ENCODE assay signal across 13 cellular contexts in the genomic region with DNA sequence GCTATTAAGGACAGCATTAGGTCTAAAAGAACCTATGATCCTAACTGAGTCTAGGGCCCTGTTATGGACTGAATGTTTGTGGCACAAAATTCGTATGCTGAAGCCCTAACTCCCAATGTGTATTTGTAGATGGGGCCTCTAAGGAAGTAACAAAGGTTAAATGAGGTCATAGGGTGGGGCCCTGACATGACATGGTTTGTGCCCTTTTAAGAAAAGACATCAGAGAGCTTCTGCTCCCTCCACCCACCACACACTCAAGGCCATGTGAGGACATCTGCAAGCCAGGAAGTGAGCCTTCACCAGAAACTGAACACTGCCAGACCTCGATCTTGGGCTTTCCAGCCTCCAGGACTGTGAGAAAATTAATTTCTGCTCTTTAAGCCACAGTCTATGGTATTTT. TPM values are rescaled to one million over a fixed set of nuclear protein-coding genes. Genes with fewer than 3 reads are reported as not detected.
DNase-seq lines count a peak whose midpoint lies in the region; ATAC-seq and TF ChIP-seq lines count a peak whose summit lies in the region.
"Had no signal": no experiment of that assay in that cellular context is flagged by ENCODE, and none has a peak within 500 bp of the region (broad histone marks: within the 10 kb centered on the region; RNA-seq: fewer than 3 reads in every experiment).

No MANE protein-coding gene starts in this region.

- H3K27ac ChIP-seq in KMS-11 = peak overlapping the region; percentile 33
- H3K27ac ChIP-seq in SU-DHL-6 (ENCODE audit: low read depth, low read length) = peak overlapping the region; percentile 59
- H3K27ac ChIP-seq: brain microvascular endothelial cell, neutrophil had no signal

- no peaks in the 10 kb centered on the region for H3K27me3 ChIP-seq in KMS-11 (ENCODE audit: insufficient read depth, low read depth)
- no peaks in the 10 kb centered on the region for H3K27me3 ChIP-seq in SU-DHL-6 (ENCODE audit: low read length)
- H3K27me3 ChIP-seq: brain microvascular endothelial cell, neutrophil had no signal

- TF ChIP-seq CTCF in KMS-11 (conservative IDR thresholded peaks at IDR 0.05; ENCODE audit: low read depth, low read length) (no peak), SU-DHL-6 (IDR thresholded peaks at IDR 0.05; ENCODE audit: insufficient read depth, low read length, poor library complexity, severe bottlenecking) (no peak), mucosa of descending colon (IDR thresholded peaks at IDR 0.05) (no peak)

- peaks cover 19% of the 10 kb centered on the region for H3K79me2 ChIP-seq in KMS-11 (ENCODE audit: insufficient read depth, low read depth)
- peaks cover under 1% of the 10 kb centered on the region; the same call in 1 of the 2 replicates for H3K79me2 ChIP-seq in SU-DHL-6 (ENCODE audit: insufficient read depth, low read length)

- H2AFZ ChIP-seq in KMS-11 (ENCODE audit: low read depth) (no peak overlapping the region), SU-DHL-6 (ENCODE audit: low read depth, low read length, severe bottlenecking) (no peak overlapping the region)

- intact Hi-C loops in mucosa of descending colon (cut with DNase I, micrococcal nuclease) = no loop called here

- H3K4me2 ChIP-seq in KMS-11 = peak overlapping the region; percentile 28; the same call in 1 of the 2 replicates
- peak overlapping the region; percentile 5 for H3K4me2 ChIP-seq in SU-DHL-6 (ENCODE audit: low read depth, low read length, poor library complexity, severe bottlenecking)

- H4K20me1 ChIP-seq in KMS-11 (ENCODE audit: insufficient read depth) = no peaks in the 10 kb centered on the region
- no peaks in the 10 kb centered on the region for H4K20me1 ChIP-seq in SU-DHL-6 (ENCODE audit: low read depth, low read length)

- no peak overlapping the region for H3K4me3 ChIP-seq in KMS-11 (IDR thresholded peaks at IDR 0.05; ENCODE audit: insufficient read depth, low read depth, low read length)
- no peak overlapping the region for H3K4me3 ChIP-seq in SU-DHL-6 (ENCODE audit: insufficient read depth, low read length, poor library complexity, severe bottlenecking)
- H3K4me3 ChIP-seq in mucosa of descending colon = no peak overlapping the region

- peak; percentile 50 for DNase-seq in SKM-1 treated with dmso at 0.1 percent for 144 hours (lab: John Stamatoyannopoulos, UW; ENCODE audit: unreplicated experiment)
- DNase-seq in SKM-1 (lab: John Stamatoyannopoulos, UW; ENCODE audit: unreplicated experiment) = no peak
- no peak for DNase-seq in mucosa of descending colon
- no peak for DNase-seq in activated CD4-positive, CD25-positive, alpha-beta regulatory T cell treated with anti-CD3 and anti-CD28 coated beads, Interleukin-2, amount 50 U/mL, for 72 hours
- DNase-seq in GM03348 (ENCODE audit: low spot score) = no peak
- DNase-seq: activated B cell treated with CpG ODN at 0.5 μM for 24 hours, brain microvascular endothelial cell, NCI-H2171, SW 1271 had no signal

- no peaks in the 10 kb centered on the region for H3K9me3 ChIP-seq in SU-DHL-6 (ENCODE audit: insufficient read depth, low read length)
- H3K9me3 ChIP-seq in mucosa of descending colon = peaks cover 3% of the 10 kb centered on the region
- H3K9me3 ChIP-seq: neutrophil had no signal

- H3K9me2 ChIP-seq in SU-DHL-6 (replicated peaks; ENCODE audit: insufficient read depth, low read length) = no peaks in the 10 kb centered on the region

- H3F3A ChIP-seq in SU-DHL-6 (ENCODE audit: insufficient read depth) = peaks cover 37% of the 10 kb centered on the region

- H3K36me3 ChIP-seq in KMS-11 (ENCODE audit: insufficient read depth) = no peaks in the 10 kb centered on the region; the same call in 1 of the 2 replicates
- H3K36me3 ChIP-seq in SU-DHL-6 (ENCODE audit: low read length) = peaks cover 10% of the 10 kb centered on the region; the same call in 1 of the 2 replicates
- no peaks in the 10 kb centered on the region for H3K36me3 ChIP-seq in mucosa of descending colon (ENCODE audit: low read depth)

- ATAC-seq in mucosa of descending colon (peak; percentile 74), HG03097 (IDR thresholded peaks at IDR 0.05; ENCODE audit: low FRiP score, unreplicated experiment) (no peak)

- H3K9ac ChIP-seq in KMS-11 (no peak overlapping the region), SU-DHL-6 (ENCODE audit: low read length) (no peak overlapping the region)

- peaks cover 66% of the 10 kb centered on the region for H3K4me1 ChIP-seq in KMS-11 (ENCODE audit: low read depth, poor library complexity, severe bottlenecking)
- H3K4me1 ChIP-seq in mucosa of descending colon (ENCODE audit: low read depth) = no peaks in the 10 kb centered on the region

RNA-seq across cellular contexts. Expression of a gene that starts 49.2 kb away (rescaled TPM):
- total RNA-seq in mucosa of descending colon = 10 to 100 TPM; 54.2 to 96.7 (median 58.0) TPM
